Comparison of ENCODE assay signal across 10 cellular contexts in the genomic region with DNA sequence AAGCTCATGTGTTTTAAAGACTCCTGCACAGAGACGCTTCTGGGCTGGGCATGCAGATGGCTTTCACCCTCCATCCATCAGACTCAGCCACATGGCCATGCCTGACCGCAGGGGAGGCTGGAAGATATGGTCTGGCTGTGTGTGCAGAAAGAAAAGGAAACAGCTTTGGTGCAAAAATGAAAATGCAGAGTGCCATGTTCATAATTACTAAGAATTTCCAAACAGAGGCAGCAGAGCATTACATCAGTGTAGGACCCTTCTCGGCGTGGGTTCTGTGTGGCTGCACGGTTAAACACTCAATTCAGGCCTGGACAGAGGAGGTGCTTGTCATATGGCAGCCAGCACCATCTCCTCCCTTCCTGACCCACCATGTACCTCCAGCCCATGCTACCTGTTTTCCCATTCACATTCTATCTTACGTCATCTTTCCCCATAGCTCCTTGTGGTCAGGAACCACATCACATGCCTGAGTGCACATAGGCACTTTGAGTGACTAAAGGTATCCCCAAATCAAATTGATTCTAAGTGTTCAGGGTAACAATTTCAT.
A peak's percentile ranks its signal among the peaks of the same experiment; 100 is the strongest.
DNase-seq lines count a peak whose midpoint lies in the region; ATAC-seq and TF ChIP-seq lines count a peak whose summit lies in the region.
"Had no signal": no experiment of that assay in that cellular context is flagged by ENCODE, and none has a peak within 500 bp of the region (broad histone marks: within the 10 kb centered on the region; RNA-seq: fewer than 3 reads in every experiment).

No MANE protein-coding gene starts in this region.

- intact Hi-C loops in spleen (cut with DNase I; ENCODE audit: low total_unique reads) (no loop called here), posterior vena cava (cut with DNase I) (no loop called here)

- peaks cover 0 to 56% (median 0%) of the 10 kb centered on the region in 7 donors for H3K27me3 ChIP-seq in spleen (replicated peaks in 1 of 7)

- H3K4me3 ChIP-seq in spleen = no peak overlapping the region
- H3K4me3 ChIP-seq: A549, lung had no signal

- H3K9me3 ChIP-seq in T-helper 17 cell (ENCODE audit: control insufficient read depth, low read length, poor library complexity, severe bottlenecking) (no peaks in the 10 kb centered on the region), spleen (no peaks in the 10 kb centered on the region)
- H3K9me3 ChIP-seq: A549 had no signal

- 27 to 35% (median 33%) methylated on average over 6 of the region's 6 CpGs for WGBS in spleen, 5 donors

- peak overlapping the region; percentile 100 for H3K27ac Mint-ChIP-seq in T-helper 17 cell

- H3K36me3 ChIP-seq in spleen = no peaks in the 10 kb centered on the region

- ATAC-seq in HG02943 (IDR thresholded peaks at IDR 0.05; ENCODE audit: low read depth, unreplicated experiment) (peak; percentile 43), T-helper 17 cell (peak; percentile 40), HG02840 (IDR thresholded peaks at IDR 0.05; ENCODE audit: low FRiP score, unreplicated experiment) (no peak)

- TF ChIP-seq CTCF in spleen (IDR thresholded peaks at IDR 0.05 in 8 of 11, conservative IDR thresholded peaks at IDR 0.05 in 3 of 11) = no peak

- peaks cover 81% of the 10 kb centered on the region for H3K4me1 Mint-ChIP-seq in T-helper 17 cell

- H3K27ac ChIP-seq in spleen = peak overlapping the region in 5 of 8 donors; percentile 13 to 69 (median 26)
- H3K27ac ChIP-seq: A549 had no signal

- TF ChIP-seq POLR2A in spleen (IDR thresholded peaks at IDR 0.05) = no peak

- no peaks in the 10 kb centered on the region for H3K27me3 Mint-ChIP-seq in T-helper 17 cell

- H3K36me3 Mint-ChIP-seq in T-helper 17 cell (ENCODE audit: low read depth) = peaks cover under 1% of the 10 kb centered on the region

- H3K4me1 ChIP-seq in spleen = peaks cover 19 to 85% (median 56%) of the 10 kb centered on the region in 6 donors

- peak; percentile 70 for DNase-seq in NK-92 treated with Interleukin-12 subunit alpha and Interleukin-12 subunit beta, amount 100 ng/mL, for 24 hours (lab: John Stamatoyannopoulos, UW)
- no peak for DNase-seq in NK-92 (lab: John Stamatoyannopoulos, UW; ENCODE audit: unreplicated experiment)
- DNase-seq in T-helper 17 cell = peak in 1 of 3 donors; percentile 19
- no peak for DNase-seq in spleen
- DNase-seq in GM19240 (ENCODE audit: insufficient read length, low spot score) = no peak
- DNase-seq in posterior vena cava (ENCODE audit: low spot score) = no peak

- H3K4me3 Mint-ChIP-seq in T-helper 17 cell = peak overlapping the region; percentile 56
